Comparison of ENCODE assay signal across 8 cellular contexts in the genomic region with DNA sequence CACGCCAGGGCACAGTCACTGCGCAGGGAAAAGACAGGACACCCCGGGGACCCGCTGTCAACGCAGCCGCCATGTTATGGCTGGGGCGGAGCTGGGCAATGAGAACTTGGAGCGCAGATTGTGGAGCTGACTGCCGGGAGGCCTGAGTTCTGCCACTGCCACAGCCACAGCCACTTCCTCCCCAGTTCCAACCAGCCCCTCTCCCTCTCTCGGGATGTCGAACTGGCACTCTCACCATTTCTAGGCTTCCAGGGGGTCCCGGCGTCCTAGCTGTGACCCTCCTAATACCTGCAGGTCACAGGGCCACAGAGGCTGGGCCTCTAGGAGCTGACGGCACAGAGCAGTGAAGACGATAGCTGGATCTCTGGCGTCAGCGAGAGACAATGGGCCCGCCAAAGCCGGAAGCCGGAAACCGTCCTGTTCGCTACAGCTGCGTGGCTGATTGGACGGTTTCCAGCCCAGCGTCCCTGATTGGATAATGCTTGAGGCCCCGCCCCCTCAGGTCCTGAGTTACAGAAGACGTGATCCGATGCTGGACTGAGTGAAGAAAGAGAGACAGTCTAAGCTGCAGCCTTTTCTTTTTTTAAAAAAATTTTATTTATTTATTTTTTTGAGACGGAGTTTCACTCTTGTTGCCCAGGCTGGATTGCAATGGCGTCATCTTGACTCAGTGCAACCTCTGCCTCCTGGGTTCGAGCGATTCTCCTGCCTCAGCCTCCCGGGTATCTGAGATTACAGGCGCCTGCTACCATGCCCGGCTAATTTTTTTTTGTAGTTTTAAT. TPM values are rescaled to one million over a fixed set of nuclear protein-coding genes. Genes with fewer than 3 reads are reported as not detected.
DNase-seq lines count a peak whose midpoint lies in the region; ATAC-seq and TF ChIP-seq lines count a peak whose summit lies in the region.

Gene ZNF506 (minus strand): TSS at position 385 of the 782 bp plus-strand sequence. CDS start 147 bp downstream, at position 238.

- TF ChIP-seq CTCF in Loucy (conservative IDR thresholded peaks at IDR 0.05; ENCODE audit: low read length) = no peak

- H4K20me1 ChIP-seq in Loucy (ENCODE audit: insufficient read depth, low read length, poor library complexity, severe bottlenecking) = peaks cover 11% of the 10 kb centered on the region

- H3K9me3 Mint-ChIP-seq in activated naive CD4-positive, alpha-beta T cell treated with anti-CD3 and anti-CD28 coated beads, Interleukin-2, amount 50 U/mL, for 72 hours = peaks cover 18 to 27% of the 10 kb centered on the region in 2 donors

- no peaks in the 10 kb centered on the region for H3K4me1 ChIP-seq in Loucy (ENCODE audit: insufficient read depth, low read length, poor library complexity, severe bottlenecking)

- H3K9ac ChIP-seq in Loucy (ENCODE audit: low read depth, low read length, poor library complexity, severe bottlenecking) (peak within 1 kb of the TSS; percentile 88), SK-N-MC (ENCODE audit: insufficient read length) (peak within 1 kb of the TSS; percentile 90)

- no peaks in the 10 kb centered on the region for H3K9me2 ChIP-seq in Loucy (replicated peaks; ENCODE audit: low read depth, low read length)

- H3K27me3 ChIP-seq in Loucy (ENCODE audit: insufficient read depth, low read length, poor library complexity, severe bottlenecking) = no peaks in the 10 kb centered on the region

- H3K4me2 ChIP-seq in Loucy (ENCODE audit: low read depth, low read length, poor library complexity, severe bottlenecking) = peak within 1 kb of the TSS; percentile 78

- peak; percentile 96 for DNase-seq in DMS79 (lab: John Stamatoyannopoulos, UW)
- DNase-seq in SK-N-MC (ENCODE audit: low read depth, low spot score) = peak; percentile 40
- DNase-seq in activated naive CD4-positive, alpha-beta T cell treated with anti-CD3 and anti-CD28 coated beads, Interleukin-2, amount 50 U/mL, for 72 hours (ENCODE audit: low spot score in 2 of 2) = peak; percentile 93 to 96
- peak; percentile 98 for DNase-seq in globus pallidus (ENCODE audit: low spot score)
- DNase-seq in nucleus accumbens (lab: John Stamatoyannopoulos, UW) = peak; percentile 64 to 99 (median 94)
- DNase-seq in superior temporal gyrus (ENCODE audit: extremely low spot score) = peak; percentile 99

- peak within 1 kb of the TSS; percentile 99 for H3K27ac Mint-ChIP-seq in activated naive CD4-positive, alpha-beta T cell treated with anti-CD3 and anti-CD28 coated beads, Interleukin-2, amount 50 U/mL, for 72 hours

- H3K27ac ChIP-seq in SK-N-MC = peak within 1 kb of the TSS; percentile 87

- H3K4me3 ChIP-seq in Loucy (ENCODE audit: low read length, poor library complexity, severe bottlenecking) (peak within 1 kb of the TSS; percentile 83), SK-N-MC (peak within 1 kb of the TSS; percentile 87)

- H2AFZ ChIP-seq in Loucy (ENCODE audit: low read length) = peak within 1 kb of the TSS; percentile 79

- H3K79me2 ChIP-seq in Loucy (ENCODE audit: insufficient read depth, low read length) = peaks cover 38% of the 10 kb centered on the region

- H3K36me3 Mint-ChIP-seq in activated naive CD4-positive, alpha-beta T cell treated with anti-CD3 and anti-CD28 coated beads, Interleukin-2, amount 50 U/mL, for 72 hours = peaks cover 51 to 83% of the 10 kb centered on the region in 2 donors

- H3K9me3 ChIP-seq in Loucy (ENCODE audit: insufficient read depth, low read depth, low read length) = no peaks in the 10 kb centered on the region
- H3K9me3 ChIP-seq in SK-N-MC (ENCODE audit: low read depth, low read length) = peaks cover 8% of the 10 kb centered on the region; the same call in 1 of the 2 replicates

- H3F3A ChIP-seq in Loucy (ENCODE audit: low read depth) = no peaks in the 10 kb centered on the region

- no peaks in the 10 kb centered on the region for H3K36me3 ChIP-seq in Loucy (ENCODE audit: insufficient read depth, low read length)
- H3K36me3 ChIP-seq in SK-N-MC (ENCODE audit: insufficient read depth, low read length) = peaks cover 19% of the 10 kb centered on the region

- peak; percentile 74 for ATAC-seq in GM21737 (IDR thresholded peaks at IDR 0.05; ENCODE audit: unreplicated experiment)
- ATAC-seq in activated naive CD4-positive, alpha-beta T cell treated with anti-CD3 and anti-CD28 coated beads, Interleukin-2, amount 50 U/mL, for 72 hours = peak; percentile 83 to 90

RNA-seq across cellular contexts. Expression of gene ZNF506, which starts in this region (rescaled TPM):
- 10 to 100 TPM; 31.7 to 36.2 TPM for total RNA-seq in activated naive CD4-positive, alpha-beta T cell treated with anti-CD3 and anti-CD28 coated beads, Interleukin-2, amount 50 U/mL, for 72 hours

Comparison
In these comparisons a context has a peak if more than half of its experiments do, and no peak if none do; other contexts are left out.
1. Peak in every context shown above with its lines: DNase-seq, ATAC-seq, H3K4me3 ChIP-seq and H3K27ac ChIP-seq.
2. DNase-seq: peak in every context shown above with its lines; median percentile 99 in superior temporal gyrus; 98 in globus pallidus; 96 in DMS79; 94 in activated naive CD4-positive, alpha-beta T cell treated with anti-CD3 and anti-CD28 coated beads, Interleukin-2, amount 50 U/mL, for 72 hours; 94 in nucleus accumbens; 40 in SK-N-MC.